19 cellular contexts compared by ENCODE assay signal in the genomic region with DNA sequence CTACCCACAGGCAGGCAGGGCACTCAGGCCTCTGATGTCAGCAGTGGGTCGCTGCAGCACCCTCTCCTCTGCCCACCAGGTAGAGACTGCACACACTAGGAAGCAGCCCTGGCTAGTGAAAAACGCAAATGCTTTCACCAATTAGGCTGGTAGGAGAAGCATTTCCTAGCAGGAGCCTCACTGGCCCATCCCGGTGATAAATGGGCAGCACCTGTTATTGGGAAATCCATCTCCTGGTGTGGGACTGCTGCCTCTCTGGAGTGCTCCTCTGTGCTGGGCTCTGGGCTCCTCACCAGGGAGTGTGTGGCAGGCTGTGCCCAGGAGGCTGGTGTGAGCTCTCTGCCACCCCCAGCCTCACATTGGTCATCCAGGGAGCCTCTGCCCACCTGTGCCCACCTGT. TPM values are rescaled to one million over a fixed set of nuclear protein-coding genes. Genes with fewer than 3 reads are reported as not detected.
A peak's percentile ranks its signal among the peaks of the same experiment; 100 is the strongest.
DNase-seq lines count a peak whose midpoint lies in the region; ATAC-seq and TF ChIP-seq lines count a peak whose summit lies in the region.
"Had no signal": no experiment of that assay in that cellular context is flagged by ENCODE, and none has a peak within 500 bp of the region (broad histone marks: within the 10 kb centered on the region; RNA-seq: fewer than 3 reads in every experiment).

No MANE protein-coding gene starts in this region.

- no peaks in the 10 kb centered on the region for H3K9me3 Mint-ChIP-seq in CD4-positive, CD25-positive, alpha-beta regulatory T cell
- no peaks in the 10 kb centered on the region for H3K9me3 Mint-ChIP-seq in activated T-helper 17 cell treated with anti-CD3 and anti-CD28 coated beads, Interleukin-2, amount 50 U/mL, for 72 hours
- no peaks in the 10 kb centered on the region for H3K9me3 Mint-ChIP-seq in T-helper 2 cell treated with Interferon-gamma antibody and Interleukin-4, amounts not matched to agents 5 μg/mL and 100 μg/mL, for 36 hours
- no peaks in the 10 kb centered on the region for H3K9me3 Mint-ChIP-seq in progenitor cell of endocrine pancreas (ENCODE audit: low read depth)

- H3K4ac ChIP-seq in IMR-90 (ENCODE audit: low read depth, low read length) (no peak overlapping the region), neuronal stem cell (ENCODE audit: low read length) (no peak overlapping the region)

- H4K8ac ChIP-seq in IMR-90 (ENCODE audit: low read depth in 2 of 2, low read length in 2 of 2) = no peak overlapping the region
- no peak overlapping the region for H4K8ac ChIP-seq in neuronal stem cell (ENCODE audit: low read depth, low read length)

- no peak for ATAC-seq in CD4-positive, CD25-positive, alpha-beta regulatory T cell (ENCODE audit: low read depth in 2 of 2)
- ATAC-seq in IMR-90 (ENCODE audit: low read depth) (no peak), HG02571 (IDR thresholded peaks at IDR 0.05; ENCODE audit: unreplicated experiment) (no peak), HG03521 (IDR thresholded peaks at IDR 0.05; ENCODE audit: unreplicated experiment) (no peak)
- ATAC-seq in activated T-helper 17 cell treated with anti-CD3 and anti-CD28 coated beads, Interleukin-2, amount 50 U/mL, for 72 hours (replicated peaks) = no peak

- H3K4me3 Mint-ChIP-seq in CD4-positive, CD25-positive, alpha-beta regulatory T cell = no peak overlapping the region
- H3K4me3 Mint-ChIP-seq in activated T-helper 17 cell treated with anti-CD3 and anti-CD28 coated beads, Interleukin-2, amount 50 U/mL, for 72 hours = no peak overlapping the region
- H3K4me3 Mint-ChIP-seq in T-helper 2 cell treated with Interferon-gamma antibody and Interleukin-4, amounts not matched to agents 5 μg/mL and 100 μg/mL, for 36 hours = no peak overlapping the region
- H3K4me3 Mint-ChIP-seq in progenitor cell of endocrine pancreas (ENCODE audit: low read depth) = no peak overlapping the region

- TF ChIP-seq CTCF in IMR-90 (conservative IDR thresholded peaks at IDR 0.05; ENCODE audit: low read depth, low read length) (no peak), progenitor cell of endocrine pancreas (IDR thresholded peaks at IDR 0.05; ENCODE audit: unreplicated experiment) (no peak)

- no peaks in the 10 kb centered on the region for H3K36me3 ChIP-seq in CD4-positive, CD25-positive, alpha-beta regulatory T cell (ENCODE audit: control insufficient read depth, insufficient read depth, low read length)
- H3K36me3 ChIP-seq in IMR-90 (ENCODE audit: control insufficient read depth, insufficient read depth, low read length) (no peaks in the 10 kb centered on the region), neuronal stem cell (replicated peaks in 1 of 2; ENCODE audit: control insufficient read depth in 2 of 2, insufficient read depth in 2 of 2, low read length in 2 of 2) (no peaks in the 10 kb centered on the region)
- H3K36me3 ChIP-seq: HAP-1 had no signal

- H3K9me1 ChIP-seq in IMR-90 (ENCODE audit: insufficient read depth, low read length) = peaks cover 9% of the 10 kb centered on the region

- H3K14ac ChIP-seq in IMR-90 (replicated peaks; ENCODE audit: low read depth, low read length) (no peak overlapping the region), neuronal stem cell (ENCODE audit: low read length) (no peak overlapping the region)

- CTCF ChIA-PET in IMR-90 (lab: Yijun Ruan, JAX) = no interaction called here

- in situ Hi-C loops in IMR-90 (cut with MboI; ENCODE audit: low sequenced_read_pairs) = no loop called here

- H4K91ac ChIP-seq in IMR-90 (ENCODE audit: insufficient read depth, low read depth, low read length) (no peak overlapping the region), neuronal stem cell (ENCODE audit: low read depth, low read length, poor library complexity) (no peak overlapping the region)

- H2BK120ac ChIP-seq in IMR-90 (ENCODE audit: low read depth, low read length) (no peak overlapping the region), neuronal stem cell (ENCODE audit: low read depth, low read length) (no peak overlapping the region)

- H2AK5ac ChIP-seq in IMR-90 (ENCODE audit: low read depth, low read length) = no peak overlapping the region
- no peak overlapping the region for H2AK5ac ChIP-seq in neuronal stem cell (ENCODE audit: low read depth, low read length)

- no peak overlapping the region for H3K56ac ChIP-seq in IMR-90 (ENCODE audit: extremely low read depth, insufficient read depth, low read length)

- no peak for TF ChIP-seq POLR2A in IMR-90 (IDR thresholded peaks at IDR 0.05; ENCODE audit: low read depth, low read length)

- H2BK5ac ChIP-seq in IMR-90 (ENCODE audit: low read depth, low read length, poor library complexity, severe bottlenecking) (no peak overlapping the region), neuronal stem cell (ENCODE audit: low read length) (no peak overlapping the region)

- no peak overlapping the region for H3K23ac ChIP-seq in IMR-90 (ENCODE audit: low read depth, low read length)
- no peak overlapping the region for H3K23ac ChIP-seq in neuronal stem cell (ENCODE audit: low read depth, low read length, poor library complexity)

- no peaks in the 10 kb centered on the region for H3K27me3 Mint-ChIP-seq in CD4-positive, CD25-positive, alpha-beta regulatory T cell
- H3K27me3 Mint-ChIP-seq in activated T-helper 17 cell treated with anti-CD3 and anti-CD28 coated beads, Interleukin-2, amount 50 U/mL, for 72 hours = no peaks in the 10 kb centered on the region
- H3K27me3 Mint-ChIP-seq in T-helper 2 cell treated with Interferon-gamma antibody and Interleukin-4, amounts not matched to agents 5 μg/mL and 100 μg/mL, for 36 hours (ENCODE audit: low read depth) = no peaks in the 10 kb centered on the region
- H3K27me3 Mint-ChIP-seq in progenitor cell of endocrine pancreas = no peaks in the 10 kb centered on the region

- no peak overlapping the region for H2BK20ac ChIP-seq in IMR-90 (ENCODE audit: low read depth, low read length)

- H3K4me2 ChIP-seq in IMR-90 (ENCODE audit: low read depth, low read length) (no peak overlapping the region), neuronal stem cell (ENCODE audit: insufficient read depth, low read length, poor library complexity, severe bottlenecking) (no peak overlapping the region)

- H3K27ac ChIP-seq in CD4-positive, CD25-positive, alpha-beta regulatory T cell (ENCODE audit: insufficient read depth, low read length, poor library complexity, severe bottlenecking) = no peak overlapping the region
- no peak overlapping the region for H3K27ac ChIP-seq in IMR-90 (ENCODE audit: insufficient read depth, low read length)
- no peak overlapping the region for H3K27ac ChIP-seq in neuronal stem cell (replicated peaks; ENCODE audit: low read length)

- peaks cover 2% of the 10 kb centered on the region for H4K20me1 ChIP-seq in IMR-90 (ENCODE audit: insufficient read depth, low read length)

- peak overlapping the region in 2 of 3 donors; percentile 36 to 82 for H3K27ac Mint-ChIP-seq in CD4-positive, CD25-positive, alpha-beta regulatory T cell
- H3K27ac Mint-ChIP-seq in activated T-helper 17 cell treated with anti-CD3 and anti-CD28 coated beads, Interleukin-2, amount 50 U/mL, for 72 hours = peak overlapping the region; percentile 51
- H3K27ac Mint-ChIP-seq in T-helper 2 cell treated with Interferon-gamma antibody and Interleukin-4, amounts not matched to agents 5 μg/mL and 100 μg/mL, for 36 hours = no peak overlapping the region
- H3K27ac Mint-ChIP-seq in progenitor cell of endocrine pancreas = no peak overlapping the region

- TF ChIP-seq RAD21 in IMR-90 (IDR thresholded peaks at IDR 0.05; ENCODE audit: low read length) = no peak

- intact Hi-C loops in IMR-90 (cut with micrococcal nuclease) = no loop called here

- no peak for DNase-seq in CD4-positive, CD25-positive, alpha-beta regulatory T cell
- no peak for DNase-seq in IMR-90
- DNase-seq in neuronal stem cell (ENCODE audit: low spot score) = no peak
- no peak for DNase-seq in T-helper 2 cell treated with Interferon-gamma antibody and Interleukin-4, amounts not matched to agents 5 μg/mL and 100 μg/mL, for 36 hours (ENCODE audit: low spot score)
- DNase-seq in progenitor cell of endocrine pancreas (ENCODE audit: low spot score, unreplicated experiment) = no peak
- DNase-seq: ACHN, COR-L47, DMS 273 treated with DMSO at 0.1 percent for 48 hours, DND-41, NCI-H1105 treated with DMSO at 0.1 percent for 48 hours, NCI-H1694 treated with DMSO at 0.1 percent for 48 hours, NCI-H2107, NCI-H510A treated with DMSO at 0.1 percent for 48 hours, NCI-H774, SIG-M5 had no signal

- H2BK12ac ChIP-seq in neuronal stem cell (ENCODE audit: low read length) = no peak overlapping the region

- H3K9ac ChIP-seq in IMR-90 (ENCODE audit: low read depth, low read length) (no peak overlapping the region), neuronal stem cell (ENCODE audit: low read depth, low read length, poor library complexity) (peak overlapping the region; percentile 44)

- no peaks in the 10 kb centered on the region for H3K27me3 ChIP-seq in CD4-positive, CD25-positive, alpha-beta regulatory T cell (ENCODE audit: control insufficient read depth, insufficient read depth, low read length)
- H3K27me3 ChIP-seq in IMR-90 (ENCODE audit: control insufficient read depth, insufficient read depth, low read length) = no peaks in the 10 kb centered on the region
- H3K27me3 ChIP-seq in neuronal stem cell (ENCODE audit: control insufficient read depth in 3 of 3, insufficient read depth in 3 of 3, low read depth in 1 of 3, low read length in 3 of 3) = no peaks in the 10 kb centered on the region

- H3K36me3 Mint-ChIP-seq in CD4-positive, CD25-positive, alpha-beta regulatory T cell = peaks cover 4% of the 10 kb centered on the region
- no peaks in the 10 kb centered on the region for H3K36me3 Mint-ChIP-seq in activated T-helper 17 cell treated with anti-CD3 and anti-CD28 coated beads, Interleukin-2, amount 50 U/mL, for 72 hours (ENCODE audit: low read depth)
- no peaks in the 10 kb centered on the region for H3K36me3 Mint-ChIP-seq in T-helper 2 cell treated with Interferon-gamma antibody and Interleukin-4, amounts not matched to agents 5 μg/mL and 100 μg/mL, for 36 hours (ENCODE audit: low read depth)
- no peaks in the 10 kb centered on the region for H3K36me3 Mint-ChIP-seq in progenitor cell of endocrine pancreas (ENCODE audit: insufficient read depth)

- H2BK15ac ChIP-seq in IMR-90 (ENCODE audit: low read depth, low read length) (no peak overlapping the region), neuronal stem cell (ENCODE audit: low read length) (no peak overlapping the region)

- H3K18ac ChIP-seq in IMR-90 (ENCODE audit: low read depth, low read length) (no peak overlapping the region), neuronal stem cell (ENCODE audit: low read length) (no peak overlapping the region)

- WGBS in IMR-90 (ENCODE audit: extremely low coverage in 2 of 2, insufficient read length in 1 of 2), 2 experiments = 80% methylated on average over 2 of the region's 3 CpGs; no CpG with 5 or more reads in 1 of the 2 experiments
- WGBS in neuronal stem cell (ENCODE audit: extremely low coverage in 2 of 2, insufficient read length in 2 of 2, insufficient replicate concordance in 1 of 2), 2 donors = no CpG with 5 or more reads among the region's 3 CpGs

- no peak overlapping the region for H3K4me3 ChIP-seq in CD4-positive, CD25-positive, alpha-beta regulatory T cell (ENCODE audit: low read depth, low read length)
- H3K4me3 ChIP-seq in IMR-90 (ENCODE audit: insufficient read depth, low read depth, low read length) (no peak overlapping the region), neuronal stem cell (ENCODE audit: low read length in 2 of 2) (no peak overlapping the region)
- H3K4me3 ChIP-seq: HAP-1 had no signal

- POLR2A ChIA-PET in IMR-90 (lab: Charles Lee; ENCODE audit: unreplicated experiment) = no interaction called here

- H3K79me1 ChIP-seq in IMR-90 (ENCODE audit: low read depth in 1 of 2, low read length in 2 of 2) = peaks cover 8 to 11% of the 10 kb centered on the region in 2 experiments; a peak in 2 of 4 replicates
- H3K79me1 ChIP-seq in neuronal stem cell (ENCODE audit: low read depth, low read length) = peaks cover 8% of the 10 kb centered on the region

- peak overlapping the region; percentile 34 for H2AK9ac ChIP-seq in IMR-90 (replicated peaks; ENCODE audit: low read depth, low read length, poor library complexity)

- dilution Hi-C loops in IMR-90 (cut with HindIII; ENCODE audit: low sequenced_read_pairs, unreplicated experiment) = no loop called here

- no peak overlapping the region for H4K5ac ChIP-seq in IMR-90 (ENCODE audit: low read depth, low read length)

- H3K4me1 ChIP-seq in CD4-positive, CD25-positive, alpha-beta regulatory T cell (ENCODE audit: control insufficient read depth, insufficient read depth, low read length, poor library complexity, severe bottlenecking) = peaks cover 33% of the 10 kb centered on the region
- peaks cover 14% of the 10 kb centered on the region for H3K4me1 ChIP-seq in IMR-90 (ENCODE audit: control insufficient read depth, insufficient read depth, low read length)
- peaks cover 34 to 43% of the 10 kb centered on the region in 2 donors for H3K4me1 ChIP-seq in neuronal stem cell (ENCODE audit: control insufficient read depth in 2 of 2, insufficient read depth in 1 of 2, low read depth in 1 of 2, low read length in 2 of 2)
- H3K4me1 ChIP-seq: HAP-1 had no signal

- H3K9me3 ChIP-seq in CD4-positive, CD25-positive, alpha-beta regulatory T cell (ENCODE audit: control insufficient read depth in 2 of 2, low read length in 2 of 2) = no peaks in the 10 kb centered on the region
- H3K9me3 ChIP-seq in IMR-90 (ENCODE audit: control insufficient read depth, insufficient read depth, low read length) = no peaks in the 10 kb centered on the region
- H3K9me3 ChIP-seq in neuronal stem cell (replicated peaks in 1 of 2; ENCODE audit: control insufficient read depth in 2 of 2, insufficient read depth in 1 of 2, low read depth in 1 of 2, low read length in 2 of 2) = no peaks in the 10 kb centered on the region
- H3K9me3 ChIP-seq: HAP-1 had no signal

- BruUV-seq in IMR-90 (replicated peaks; lab: Mats Ljungman, UMichigan) = no TSS peak

- H2AFZ ChIP-seq in IMR-90 (replicated peaks; ENCODE audit: low read length, poor library complexity) (no peak overlapping the region), neuronal stem cell (ENCODE audit: low read length) (no peak overlapping the region)

- H3K4me1 Mint-ChIP-seq in CD4-positive, CD25-positive, alpha-beta regulatory T cell = peaks cover 4 to 38% (median 19%) of the 10 kb centered on the region in 4 donors
- H3K4me1 Mint-ChIP-seq in activated T-helper 17 cell treated with anti-CD3 and anti-CD28 coated beads, Interleukin-2, amount 50 U/mL, for 72 hours = peaks cover 15% of the 10 kb centered on the region
- peaks cover 20% of the 10 kb centered on the region for H3K4me1 Mint-ChIP-seq in T-helper 2 cell treated with Interferon-gamma antibody and Interleukin-4, amounts not matched to agents 5 μg/mL and 100 μg/mL, for 36 hours (ENCODE audit: low read depth)
- H3K4me1 Mint-ChIP-seq in progenitor cell of endocrine pancreas (ENCODE audit: low read depth) = peaks cover 10% of the 10 kb centered on the region

RNA-seq across cellular contexts. Expression of a gene that starts 28.6 kb away (rescaled TPM):
- total RNA-seq in CD4-positive, CD25-positive, alpha-beta regulatory T cell = 23.7 TPM
- 1 to 10 TPM; 1.0 to 3.3 (median 1.9) TPM for polyA plus RNA-seq in CD4-positive, CD25-positive, alpha-beta regulatory T cell
- total RNA-seq in IMR-90 (2012; rRNA removed) = 11.1 and 12.0 TPM in 2 replicates
- polyA plus RNA-seq in IMR-90 (2012; rRNA removed) = 12.1 and 12.6 TPM in 2 replicates
- polyA plus RNA-seq in IMR-90 (2012; cell fraction: cytosol; rRNA removed) = 5.9 and 7.7 TPM in 2 replicates
- polyA plus RNA-seq in IMR-90 (2012; cell fraction: nucleus; rRNA removed; ENCODE audit: low replicate concordance) = 40.5 and 54.0 TPM in 2 replicates
- total RNA-seq in activated T-helper 17 cell treated with anti-CD3 and anti-CD28 coated beads, Interleukin-2, amount 50 U/mL, for 72 hours = 10 to 100 TPM; 36.0 to 68.1 TPM
- 23.6 TPM for polyA plus RNA-seq in neuronal stem cell (2013, experiment 1 of 2)
- polyA plus RNA-seq in neuronal stem cell (2013, experiment 2 of 2) = 22.6 TPM
- total RNA-seq in progenitor cell of endocrine pancreas = 4.4 and 5.2 TPM in 2 replicates

Comparison
In these comparisons a context has a peak if more than half of its experiments do, and no peak if none do; other contexts are left out.
1. H3K27ac Mint-ChIP-seq: peak in CD4-positive, CD25-positive, alpha-beta regulatory T cell (2 of 3) and activated T-helper 17 cell treated with anti-CD3 and anti-CD28 coated beads, Interleukin-2, amount 50 U/mL, for 72 hours (single experiment); none in T-helper 2 cell treated with Interferon-gamma antibody and Interleukin-4, amounts not matched to agents 5 μg/mL and 100 μg/mL, for 36 hours (single experiment) and progenitor cell of endocrine pancreas (single experiment).